ENCODE assay signal across 11 cellular contexts in the genomic region with DNA sequence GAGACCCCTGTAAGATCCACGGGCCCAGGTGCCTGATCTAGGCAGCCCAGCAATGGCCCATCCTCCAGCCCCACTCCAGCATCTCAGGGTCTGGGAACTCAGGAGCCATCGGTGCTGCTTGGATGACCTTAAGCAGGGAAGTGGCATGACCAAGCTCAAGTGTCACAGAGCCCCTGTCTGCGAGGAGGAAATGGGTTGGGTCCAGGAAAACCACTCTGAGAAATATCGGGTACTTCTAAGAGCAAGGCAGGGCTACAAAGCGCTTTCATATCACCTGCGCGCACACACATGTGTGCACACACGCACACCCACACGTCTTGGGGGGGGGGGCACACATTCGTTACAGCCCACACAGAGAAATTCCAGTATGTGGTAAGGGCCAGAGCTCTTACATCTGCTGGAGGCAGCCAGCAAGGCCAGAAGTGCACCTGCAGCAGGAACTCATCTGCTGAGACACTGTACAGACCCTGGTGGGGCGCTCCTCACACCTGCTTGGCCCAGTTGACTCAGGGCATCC. TPM values are rescaled to one million over a fixed set of nuclear protein-coding genes. Genes with fewer than 3 reads are reported as not detected.
DNase-seq lines count a peak whose midpoint lies in the region; ATAC-seq, FAIRE-seq and TF ChIP-seq lines count a peak whose summit lies in the region.
"Had no signal": no experiment of that assay in that cellular context is flagged by ENCODE, and none has a peak within 500 bp of the region (broad histone marks: within the 10 kb centered on the region; RNA-seq: fewer than 3 reads in every experiment).

No MANE protein-coding gene starts in this region.

- TF ChIP-seq CTCF in heart right ventricle (IDR thresholded peaks at IDR 0.05) (no peak), RWPE1 (conservative IDR thresholded peaks at IDR 0.05; ENCODE audit: low read depth) (no peak)

- H3K27ac Mint-ChIP-seq in CD4-positive, CD25-positive, alpha-beta regulatory T cell, result peak overlapping the region; percentile 93 to 95 (median 94)

- intact Hi-C loops in heart right ventricle (cut with DNase I), result no loop called here

- H3K27me3 ChIP-seq in CD4-positive, CD25-positive, alpha-beta regulatory T cell (ENCODE audit: control insufficient read depth, insufficient read depth, low read length), result no peaks in the 10 kb centered on the region
- H3K27me3 ChIP-seq in small intestine (ENCODE audit: control insufficient read depth in 2 of 2, insufficient read depth in 2 of 2, low read length in 2 of 2), result no peaks in the 10 kb centered on the region
- H3K27me3 ChIP-seq in heart right ventricle, result no peaks in the 10 kb centered on the region
- H3K27me3 ChIP-seq: right atrium auricular region had no signal

- peak overlapping the region; percentile 52 to 85 (median 66) for H3K4me3 Mint-ChIP-seq in CD4-positive, CD25-positive, alpha-beta regulatory T cell

- FAIRE-seq in small intestine (lab: Jason Lieb, UNC), result no peak

- POLR2A ChIA-PET in HEK293T (lab: Yijun Ruan, JAX) (no interaction called here), RWPE1 (lab: Yijun Ruan, JAX; ENCODE audit: low non-redundant PET) (no interaction called here)

- peaks cover 32% of the 10 kb centered on the region for H3K4me1 ChIP-seq in CD4-positive, CD25-positive, alpha-beta regulatory T cell (ENCODE audit: control insufficient read depth, insufficient read depth, low read length, poor library complexity, severe bottlenecking)
- H3K4me1 ChIP-seq in small intestine (ENCODE audit: control insufficient read depth in 2 of 2, insufficient read depth in 1 of 2, low read depth in 1 of 2, low read length in 1 of 2) (no peaks in the 10 kb centered on the region), heart right ventricle (peaks cover 0 to 10% (median 0%) of the 10 kb centered on the region in 9 donors)
- H3K4me1 ChIP-seq: right atrium auricular region had no signal

- H3K27ac ChIP-seq in CD4-positive, CD25-positive, alpha-beta regulatory T cell (ENCODE audit: insufficient read depth, low read length, poor library complexity, severe bottlenecking), result peak overlapping the region; percentile 24
- H3K27ac ChIP-seq in small intestine (ENCODE audit: low read depth in 1 of 2, low read length in 1 of 2) (no peak overlapping the region), heart right ventricle (no peak overlapping the region), RWPE1 (no peak overlapping the region)
- H3K27ac ChIP-seq: PC-9, right atrium auricular region had no signal

- H3K4me3 ChIP-seq in CD4-positive, CD25-positive, alpha-beta regulatory T cell (ENCODE audit: low read depth, low read length), result peak overlapping the region; percentile 38
- no peak overlapping the region for H3K4me3 ChIP-seq in small intestine (ENCODE audit: low read depth in 1 of 2, low read length in 2 of 2)
- H3K4me3 ChIP-seq in heart right ventricle, result no peak overlapping the region
- H3K4me3 ChIP-seq: PC-9, right atrium auricular region had no signal

- peak; percentile 17 to 91 (median 42) for DNase-seq in CD4-positive, CD25-positive, alpha-beta regulatory T cell
- peak in 4 of 5 experiments; percentile 9 to 71 (median 30) for DNase-seq in T-helper 2 cell
- peak; percentile 74 for DNase-seq in activated effector memory CD4-positive, alpha-beta T cell treated with anti-CD3 and anti-CD28 coated beads, Interleukin-2, amount 50 U/mL, for 16 hours
- DNase-seq in small intestine, result peak; percentile 26
- DNase-seq in heart right ventricle, result no peak
- no peak for DNase-seq in HEK293T (ENCODE audit: extremely low spot score)
- DNase-seq in RWPE1 (ENCODE audit: low spot score), result no peak
- no peak for DNase-seq in NCI-H226
- DNase-seq: left cardiac atrium, PC-9 had no signal

- no peaks in the 10 kb centered on the region for H3K36me3 ChIP-seq in CD4-positive, CD25-positive, alpha-beta regulatory T cell (ENCODE audit: control insufficient read depth, insufficient read depth, low read length)
- H3K36me3 ChIP-seq in small intestine (ENCODE audit: control insufficient read depth in 2 of 2, insufficient read depth in 2 of 2, low read length in 2 of 2) (no peaks in the 10 kb centered on the region), heart right ventricle (no peaks in the 10 kb centered on the region)
- H3K36me3 ChIP-seq: right atrium auricular region had no signal

- peaks cover 0 to 2% (median 0%) of the 10 kb centered on the region in 7 donors for H3K9me3 Mint-ChIP-seq in CD4-positive, CD25-positive, alpha-beta regulatory T cell

- no peaks in the 10 kb centered on the region for H3K27me3 Mint-ChIP-seq in CD4-positive, CD25-positive, alpha-beta regulatory T cell

- H3K4me1 Mint-ChIP-seq in CD4-positive, CD25-positive, alpha-beta regulatory T cell, result peaks cover 28 to 59% (median 48%) of the 10 kb centered on the region in 4 donors

- 63 to 75% (median 71%) methylated on average over 11 of the region's 11 CpGs for WGBS in small intestine, 3 donors
- WGBS in heart right ventricle, 2 donors, result 80 to 82% methylated on average over 11 of the region's 11 CpGs

- no peaks in the 10 kb centered on the region for H3K36me3 Mint-ChIP-seq in CD4-positive, CD25-positive, alpha-beta regulatory T cell

- no peaks in the 10 kb centered on the region for H3K9me3 ChIP-seq in CD4-positive, CD25-positive, alpha-beta regulatory T cell (ENCODE audit: control insufficient read depth in 2 of 2, low read length in 2 of 2)
- H3K9me3 ChIP-seq in small intestine (ENCODE audit: control insufficient read depth, low read depth), result no peaks in the 10 kb centered on the region
- no peaks in the 10 kb centered on the region for H3K9me3 ChIP-seq in heart right ventricle
- H3K9me3 ChIP-seq: right atrium auricular region had no signal

- peak; percentile 88 for ATAC-seq in CD4-positive, CD25-positive, alpha-beta regulatory T cell (ENCODE audit: low read depth in 2 of 2)
- no peak for ATAC-seq in heart right ventricle
- ATAC-seq: left cardiac atrium had no signal

- CTCF ChIA-PET in HEK293T (lab: Yijun Ruan, JAX) (interaction anchor here (1.0 kb wide), 1 partner anchor 155 kb away, joined by 3 read pairs; no protein-coding TSS in a partner anchor), RWPE1 (lab: Yijun Ruan, JAX) (no interaction called here)

TF ChIP-seq in HEK293T, 16 proteins besides CTCF, POLR2A, EP300 and RAD21:
- TF ChIP-seq ELF4 (IDR thresholded peaks at IDR 0.05), result no peak
- TF ChIP-seq TARDBP (IDR thresholded peaks at IDR 0.05), result no peak
- no peak for TF ChIP-seq CTBP1 (IDR thresholded peaks at IDR 0.05; ENCODE audit: borderline replicate concordance)
- TF ChIP-seq SP1 (IDR thresholded peaks at IDR 0.05), result no peak
- no peak for TF ChIP-seq LEF1 (IDR thresholded peaks at IDR 0.05; ENCODE audit: borderline replicate concordance)
- no peak for TF ChIP-seq HDGF (IDR thresholded peaks at IDR 0.05; ENCODE audit: borderline replicate concordance)
- no peak for TF ChIP-seq BHLHE40 (IDR thresholded peaks at IDR 0.05; ENCODE audit: borderline replicate concordance)
- TF ChIP-seq FOXA1 (IDR thresholded peaks at IDR 0.05), result no peak
- no peak for TF ChIP-seq ZNF384 (IDR thresholded peaks at IDR 0.05)
- TF ChIP-seq, protein P1, sequence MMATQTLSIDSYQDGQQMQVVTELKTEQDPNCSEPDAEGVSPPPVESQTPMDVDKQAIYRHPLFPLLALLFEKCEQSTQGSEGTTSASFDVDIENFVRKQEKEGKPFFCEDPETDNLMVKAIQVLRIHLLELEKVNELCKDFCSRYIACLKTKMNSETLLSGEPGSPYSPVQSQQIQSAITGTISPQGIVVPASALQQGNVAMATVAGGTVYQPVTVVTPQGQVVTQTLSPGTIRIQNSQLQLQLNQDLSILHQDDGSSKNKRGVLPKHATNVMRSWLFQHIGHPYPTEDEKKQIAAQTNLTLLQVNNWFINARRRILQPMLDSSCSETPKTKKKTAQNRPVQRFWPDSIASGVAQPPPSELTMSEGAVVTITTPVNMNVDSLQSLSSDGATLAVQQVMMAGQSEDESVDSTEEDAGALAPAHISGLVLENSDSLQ (IDR thresholded peaks at IDR 0.05), result no peak
- no peak for TF ChIP-seq FOXK2 (IDR thresholded peaks at IDR 0.05)
- no peak for TF ChIP-seq ARNT (IDR thresholded peaks at IDR 0.05)
- TF ChIP-seq FOXM1 (IDR thresholded peaks at IDR 0.05; ENCODE audit: borderline replicate concordance), result no peak
- TF ChIP-seq NFRKB (IDR thresholded peaks at IDR 0.05), result no peak

RNA-seq across cellular contexts. Expression of a gene that starts 32.6 kb away (rescaled TPM):
- total RNA-seq in CD4-positive, CD25-positive, alpha-beta regulatory T cell, result 1.1 TPM
- polyA plus RNA-seq in CD4-positive, CD25-positive, alpha-beta regulatory T cell, result not detected
- polyA plus RNA-seq in small intestine, result 1 to 10 TPM in 1 of 3 donors, under 1 TPM in 1, not detected in 1; 0.81 to 1.1 TPM
- total RNA-seq in heart right ventricle, result 1 to 10 TPM in 1 of 10 donors, under 1 TPM in 2, not detected in 7; 0.12 to 1.2 (median 0.65) TPM
- under 1 TPM in 1 of 2 donors, not detected in 1; 0.17 TPM for polyA plus RNA-seq in heart right ventricle

Comparison
In these comparisons a context has a peak if more than half of its experiments do, and no peak if none do; other contexts are left out.
1. ATAC-seq: peak in CD4-positive, CD25-positive, alpha-beta regulatory T cell (2 of 2); none in heart right ventricle (0 of 8).
2. DNase-seq: peak in CD4-positive, CD25-positive, alpha-beta regulatory T cell (3 of 3), T-helper 2 cell (4 of 5), activated effector memory CD4-positive, alpha-beta T cell treated with anti-CD3 and anti-CD28 coated beads, Interleukin-2, amount 50 U/mL, for 16 hours (single experiment) and small intestine (single experiment); none in heart right ventricle (0 of 2), HEK293T (single experiment), RWPE1 (single experiment) and NCI-H226 (single experiment).